In the genomic region with DNA sequence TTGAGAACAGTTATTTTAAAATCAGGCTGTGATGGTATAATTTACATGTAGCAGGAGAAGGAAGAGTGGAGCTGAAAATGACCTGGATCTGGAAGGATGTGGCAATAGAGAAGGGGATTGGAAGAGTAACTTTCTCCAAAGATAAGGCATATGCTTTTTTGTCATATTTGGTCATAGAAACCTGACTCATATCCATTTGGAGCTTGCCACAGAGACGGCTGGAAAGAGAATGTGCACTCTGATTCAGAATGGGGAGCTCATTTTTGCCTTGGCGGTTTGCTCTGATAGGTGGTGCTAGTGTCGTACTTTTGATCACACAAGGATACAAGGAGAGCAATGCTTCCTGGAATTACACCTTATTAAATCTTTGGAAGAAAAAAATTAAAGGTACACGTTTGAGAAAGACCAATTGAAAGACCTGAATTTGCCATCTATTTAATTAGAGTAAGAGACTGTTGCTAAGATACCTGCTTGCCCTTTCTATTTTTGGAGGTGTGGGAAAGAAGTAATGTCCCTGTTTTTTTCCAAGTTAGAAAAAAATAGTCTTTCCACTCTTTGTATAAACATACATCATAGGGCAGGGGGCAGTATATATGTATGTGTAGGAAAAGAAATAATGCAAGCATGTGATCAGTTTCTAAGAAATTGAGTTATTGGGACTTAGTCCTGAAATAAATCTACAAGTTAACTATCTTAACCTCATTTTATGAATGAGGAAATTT, we compare ENCODE assay signal across 2 cellular contexts.
TF ChIP-seq lines count a peak whose summit lies in the region.

No MANE protein-coding gene starts in this region.

TF ChIP-seq in IMR-90, 13 proteins besides CTCF, POLR2A, EP300 and RAD21:
- TF ChIP-seq, protein P1, sequence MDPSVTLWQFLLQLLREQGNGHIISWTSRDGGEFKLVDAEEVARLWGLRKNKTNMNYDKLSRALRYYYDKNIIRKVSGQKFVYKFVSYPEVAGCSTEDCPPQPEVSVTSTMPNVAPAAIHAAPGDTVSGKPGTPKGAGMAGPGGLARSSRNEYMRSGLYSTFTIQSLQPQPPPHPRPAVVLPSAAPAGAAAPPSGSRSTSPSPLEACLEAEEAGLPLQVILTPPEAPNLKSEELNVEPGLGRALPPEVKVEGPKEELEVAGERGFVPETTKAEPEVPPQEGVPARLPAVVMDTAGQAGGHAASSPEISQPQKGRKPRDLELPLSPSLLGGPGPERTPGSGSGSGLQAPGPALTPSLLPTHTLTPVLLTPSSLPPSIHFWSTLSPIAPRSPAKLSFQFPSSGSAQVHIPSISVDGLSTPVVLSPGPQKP (IDR thresholded peaks at IDR 0.05; ENCODE audit: borderline replicate concordance, low read depth, low read length): no peak
- peak; percentile 34 for TF ChIP-seq FOS (IDR thresholded peaks at IDR 0.05; ENCODE audit: low read depth, low read length)
- TF ChIP-seq CEBPB (IDR thresholded peaks at IDR 0.05; ENCODE audit: low read depth, low read length): peak; percentile 97
- 0 out of 2 replicates have a peak, but pooled peaks have one; percentile 11 for TF ChIP-seq MAFK (IDR thresholded peaks at IDR 0.05; ENCODE audit: low read depth, low read length)
TF ChIP-seq in IMR-90: peak in this region for 3.

TF ChIP-seq in GM23338, 12 proteins besides CTCF, POLR2A, EP300 and RAD21:
- TF ChIP-seq CREB1 (CRISPR knock-in tag; IDR thresholded peaks at IDR 0.05; ENCODE audit: low read depth): no peak
- TF ChIP-seq ZNF114 (CRISPR knock-in tag; IDR thresholded peaks at IDR 0.05): no peak
- TF ChIP-seq JUNB (IDR thresholded peaks at IDR 0.05; ENCODE audit: unreplicated experiment): no peak
- no peak for TF ChIP-seq POLR2AphosphoS5 (IDR thresholded peaks at IDR 0.05; ENCODE audit: low read depth)
- TF ChIP-seq, protein P2, sequence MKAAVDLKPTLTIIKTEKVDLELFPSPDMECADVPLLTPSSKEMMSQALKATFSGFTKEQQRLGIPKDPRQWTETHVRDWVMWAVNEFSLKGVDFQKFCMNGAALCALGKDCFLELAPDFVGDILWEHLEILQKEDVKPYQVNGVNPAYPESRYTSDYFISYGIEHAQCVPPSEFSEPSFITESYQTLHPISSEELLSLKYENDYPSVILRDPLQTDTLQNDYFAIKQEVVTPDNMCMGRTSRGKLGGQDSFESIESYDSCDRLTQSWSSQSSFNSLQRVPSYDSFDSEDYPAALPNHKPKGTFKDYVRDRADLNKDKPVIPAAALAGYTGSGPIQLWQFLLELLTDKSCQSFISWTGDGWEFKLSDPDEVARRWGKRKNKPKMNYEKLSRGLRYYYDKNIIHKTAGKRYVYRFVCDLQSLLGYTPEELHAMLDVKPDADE (IDR thresholded peaks at IDR 0.05): no peak
- no peak for TF ChIP-seq EZH2phosphoT487 (IDR thresholded peaks at IDR 0.05; ENCODE audit: unreplicated experiment)
- TF ChIP-seq EZH2 (IDR thresholded peaks at IDR 0.05; ENCODE audit: low read depth, unreplicated experiment): no peak
- TF ChIP-seq, protein P3, sequence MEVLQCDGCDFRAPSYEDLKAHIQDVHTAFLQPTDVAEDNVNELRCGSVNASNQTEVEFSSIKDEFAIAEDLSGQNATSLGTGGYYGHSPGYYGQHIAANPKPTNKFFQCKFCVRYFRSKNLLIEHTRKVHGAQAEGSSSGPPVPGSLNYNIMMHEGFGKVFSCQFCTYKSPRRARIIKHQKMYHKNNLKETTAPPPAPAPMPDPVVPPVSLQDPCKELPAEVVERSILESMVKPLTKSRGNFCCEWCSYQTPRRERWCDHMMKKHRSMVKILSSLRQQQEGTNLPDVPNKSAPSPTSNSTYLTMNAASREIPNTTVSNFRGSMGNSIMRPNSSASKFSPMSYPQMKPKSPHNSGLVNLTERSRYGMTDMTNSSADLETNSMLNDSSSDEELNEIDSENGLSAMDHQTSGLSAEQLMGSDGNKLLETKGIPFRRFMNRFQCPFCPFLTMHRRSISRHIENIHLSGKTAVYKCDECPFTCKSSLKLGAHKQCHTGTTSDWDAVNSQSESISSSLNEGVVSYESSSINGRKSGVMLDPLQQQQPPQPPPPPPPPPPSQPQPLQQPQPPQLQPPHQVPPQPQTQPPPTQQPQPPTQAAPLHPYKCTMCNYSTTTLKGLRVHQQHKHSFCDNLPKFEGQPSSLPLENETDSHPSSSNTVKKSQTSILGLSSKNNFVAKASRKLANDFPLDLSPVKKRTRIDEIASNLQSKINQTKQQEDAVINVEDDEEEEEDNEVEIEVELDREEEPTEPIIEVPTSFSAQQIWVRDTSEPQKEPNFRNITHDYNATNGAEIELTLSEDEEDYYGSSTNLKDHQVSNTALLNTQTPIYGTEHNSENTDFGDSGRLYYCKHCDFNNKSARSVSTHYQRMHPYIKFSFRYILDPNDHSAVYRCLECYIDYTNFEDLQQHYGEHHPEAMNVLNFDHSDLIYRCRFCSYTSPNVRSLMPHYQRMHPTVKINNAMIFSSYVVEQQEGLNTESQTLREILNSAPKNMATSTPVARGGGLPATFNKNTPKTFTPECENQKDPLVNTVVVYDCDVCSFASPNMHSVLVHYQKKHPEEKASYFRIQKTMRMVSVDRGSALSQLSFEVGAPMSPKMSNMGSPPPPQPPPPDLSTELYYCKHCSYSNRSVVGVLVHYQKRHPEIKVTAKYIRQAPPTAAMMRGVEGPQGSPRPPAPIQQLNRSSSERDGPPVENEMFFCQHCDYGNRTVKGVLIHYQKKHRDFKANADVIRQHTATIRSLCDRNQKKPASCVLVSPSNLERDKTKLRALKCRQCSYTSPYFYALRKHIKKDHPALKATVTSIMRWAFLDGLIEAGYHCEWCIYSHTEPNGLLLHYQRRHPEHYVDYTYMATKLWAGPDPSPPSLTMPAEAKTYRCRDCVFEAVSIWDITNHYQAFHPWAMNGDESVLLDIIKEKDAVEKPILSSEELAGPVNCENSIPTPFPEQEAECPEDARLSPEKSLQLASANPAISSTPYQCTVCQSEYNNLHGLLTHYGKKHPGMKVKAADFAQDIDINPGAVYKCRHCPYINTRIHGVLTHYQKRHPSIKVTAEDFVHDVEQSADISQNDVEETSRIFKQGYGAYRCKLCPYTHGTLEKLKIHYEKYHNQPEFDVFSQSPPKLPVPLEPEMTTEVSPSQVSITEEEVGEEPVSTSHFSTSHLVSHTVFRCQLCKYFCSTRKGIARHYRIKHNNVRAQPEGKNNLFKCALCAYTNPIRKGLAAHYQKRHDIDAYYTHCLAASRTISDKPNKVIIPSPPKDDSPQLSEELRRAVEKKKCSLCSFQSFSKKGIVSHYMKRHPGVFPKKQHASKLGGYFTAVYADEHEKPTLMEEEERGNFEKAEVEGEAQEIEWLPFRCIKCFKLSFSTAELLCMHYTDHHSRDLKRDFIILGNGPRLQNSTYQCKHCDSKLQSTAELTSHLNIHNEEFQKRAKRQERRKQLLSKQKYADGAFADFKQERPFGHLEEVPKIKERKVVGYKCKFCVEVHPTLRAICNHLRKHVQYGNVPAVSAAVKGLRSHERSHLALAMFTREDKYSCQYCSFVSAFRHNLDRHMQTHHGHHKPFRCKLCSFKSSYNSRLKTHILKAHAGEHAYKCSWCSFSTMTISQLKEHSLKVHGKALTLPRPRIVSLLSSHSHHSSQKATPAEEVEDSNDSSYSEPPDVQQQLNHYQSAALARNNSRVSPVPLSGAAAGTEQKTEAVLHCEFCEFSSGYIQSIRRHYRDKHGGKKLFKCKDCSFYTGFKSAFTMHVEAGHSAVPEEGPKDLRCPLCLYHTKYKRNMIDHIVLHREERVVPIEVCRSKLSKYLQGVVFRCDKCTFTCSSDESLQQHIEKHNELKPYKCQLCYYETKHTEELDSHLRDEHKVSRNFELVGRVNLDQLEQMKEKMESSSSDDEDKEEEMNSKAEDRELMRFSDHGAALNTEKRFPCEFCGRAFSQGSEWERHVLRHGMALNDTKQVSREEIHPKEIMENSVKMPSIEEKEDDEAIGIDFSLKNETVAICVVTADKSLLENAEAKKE (CRISPR knock-in tag; IDR thresholded peaks at IDR 0.05): no peak
- no peak for TF ChIP-seq ZNF331 (CRISPR knock-in tag; IDR thresholded peaks at IDR 0.05; ENCODE audit: low read depth)
- TF ChIP-seq STAT1 (IDR thresholded peaks at IDR 0.05; ENCODE audit: unreplicated experiment): no peak
- no peak for TF ChIP-seq NANOG (IDR thresholded peaks at IDR 0.05; ENCODE audit: borderline replicate concordance)
- TF ChIP-seq, protein P4, sequence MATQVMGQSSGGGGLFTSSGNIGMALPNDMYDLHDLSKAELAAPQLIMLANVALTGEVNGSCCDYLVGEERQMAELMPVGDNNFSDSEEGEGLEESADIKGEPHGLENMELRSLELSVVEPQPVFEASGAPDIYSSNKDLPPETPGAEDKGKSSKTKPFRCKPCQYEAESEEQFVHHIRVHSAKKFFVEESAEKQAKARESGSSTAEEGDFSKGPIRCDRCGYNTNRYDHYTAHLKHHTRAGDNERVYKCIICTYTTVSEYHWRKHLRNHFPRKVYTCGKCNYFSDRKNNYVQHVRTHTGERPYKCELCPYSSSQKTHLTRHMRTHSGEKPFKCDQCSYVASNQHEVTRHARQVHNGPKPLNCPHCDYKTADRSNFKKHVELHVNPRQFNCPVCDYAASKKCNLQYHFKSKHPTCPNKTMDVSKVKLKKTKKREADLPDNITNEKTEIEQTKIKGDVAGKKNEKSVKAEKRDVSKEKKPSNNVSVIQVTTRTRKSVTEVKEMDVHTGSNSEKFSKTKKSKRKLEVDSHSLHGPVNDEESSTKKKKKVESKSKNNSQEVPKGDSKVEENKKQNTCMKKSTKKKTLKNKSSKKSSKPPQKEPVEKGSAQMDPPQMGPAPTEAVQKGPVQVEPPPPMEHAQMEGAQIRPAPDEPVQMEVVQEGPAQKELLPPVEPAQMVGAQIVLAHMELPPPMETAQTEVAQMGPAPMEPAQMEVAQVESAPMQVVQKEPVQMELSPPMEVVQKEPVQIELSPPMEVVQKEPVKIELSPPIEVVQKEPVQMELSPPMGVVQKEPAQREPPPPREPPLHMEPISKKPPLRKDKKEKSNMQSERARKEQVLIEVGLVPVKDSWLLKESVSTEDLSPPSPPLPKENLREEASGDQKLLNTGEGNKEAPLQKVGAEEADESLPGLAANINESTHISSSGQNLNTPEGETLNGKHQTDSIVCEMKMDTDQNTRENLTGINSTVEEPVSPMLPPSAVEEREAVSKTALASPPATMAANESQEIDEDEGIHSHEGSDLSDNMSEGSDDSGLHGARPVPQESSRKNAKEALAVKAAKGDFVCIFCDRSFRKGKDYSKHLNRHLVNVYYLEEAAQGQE (IDR thresholded peaks at IDR 0.05; ENCODE audit: unreplicated experiment): no peak
